ENCODE assay signal across 8 cellular contexts in genomic region chr5:173616577-173617118, GRCh38.
DNase-seq lines count a peak whose midpoint lies in the region; ATAC-seq and TF ChIP-seq lines count a peak whose summit lies in the region.

Gene BOD1 (minus strand): TSS chr5:173616650. CDS start chr5:173616436, 214 bp downstream.

- ATAC-seq in HG02623 (IDR thresholded peaks at IDR 0.05; ENCODE audit: unreplicated experiment): peak; percentile 91
- ATAC-seq in SK-N-SH treated with all-trans-retinoic acid at 6 μM for 48 hours: peak; percentile 97

- peaks cover 3% of the 10 kb centered on the region for H3K36me3 ChIP-seq in GM06990 (ENCODE audit: control insufficient read depth, insufficient read depth, low read length)

- H3K4me3 Mint-ChIP-seq in activated naive CD4-positive, alpha-beta T cell treated with anti-CD3 and anti-CD28 coated beads, Interleukin-2, amount 50 U/mL, for 24 hours: peak within 1 kb of the TSS; percentile 97

- peak within 1 kb of the TSS; percentile 81 for H3K4me3 ChIP-seq in GM06990 (replicated peaks; ENCODE audit: low read depth, low read length)

- H3K4me1 Mint-ChIP-seq in activated naive CD4-positive, alpha-beta T cell treated with anti-CD3 and anti-CD28 coated beads, Interleukin-2, amount 50 U/mL, for 24 hours: peaks cover 45% of the 10 kb centered on the region

- peaks cover 3% of the 10 kb centered on the region for H3K36me3 Mint-ChIP-seq in activated naive CD4-positive, alpha-beta T cell treated with anti-CD3 and anti-CD28 coated beads, Interleukin-2, amount 50 U/mL, for 24 hours

- DNase-seq in GM06990 (ENCODE audit: extremely low read depth, insufficient read length) (peak; percentile 90), NCI-H1092 treated with DMSO at 0.1 percent for 48 hours (lab: John Stamatoyannopoulos, UW) (peak; percentile 96), germinal center (ENCODE audit: low spot score) (peak; percentile 91), non-pigmented ciliary epithelial cell (ENCODE audit: low read depth) (peak; percentile 91), substantia nigra (lab: John Stamatoyannopoulos, UW) (peak; percentile 71 to 99 (median 97))

- no peaks in the 10 kb centered on the region for H3K27me3 ChIP-seq in GM06990 (replicated peaks; ENCODE audit: control insufficient read depth, insufficient read depth, low read length)

- H3K9me3 Mint-ChIP-seq in activated naive CD4-positive, alpha-beta T cell treated with anti-CD3 and anti-CD28 coated beads, Interleukin-2, amount 50 U/mL, for 24 hours: no peaks in the 10 kb centered on the region

- peak within 1 kb of the TSS; percentile 87 for H3K27ac ChIP-seq in substantia nigra (ENCODE audit: low read depth, low read length, poor library complexity, severe bottlenecking)

- no peaks in the 10 kb centered on the region for H3K27me3 Mint-ChIP-seq in activated naive CD4-positive, alpha-beta T cell treated with anti-CD3 and anti-CD28 coated beads, Interleukin-2, amount 50 U/mL, for 24 hours

- no peak for TF ChIP-seq CTCF in GM06990 (IDR thresholded peaks at IDR 0.05; ENCODE audit: insufficient read depth, low read length, poor library complexity, severe bottlenecking)

- peak within 1 kb of the TSS; percentile 97 for H3K27ac Mint-ChIP-seq in activated naive CD4-positive, alpha-beta T cell treated with anti-CD3 and anti-CD28 coated beads, Interleukin-2, amount 50 U/mL, for 24 hours

TF ChIP-seq in SK-N-SH treated with all-trans-retinoic acid at 6 μM for 48 hours, 23 proteins besides CTCF, POLR2A, EP300 and RAD21:
- no peak for TF ChIP-seq CSRNP3 (CRISPR knock-in tag; IDR thresholded peaks at IDR 0.05)
- TF ChIP-seq ZNF565 (CRISPR knock-in tag; conservative IDR thresholded peaks at IDR 0.05; ENCODE audit: low read depth): peak; percentile 89
- peak; percentile 81 for TF ChIP-seq ZFP3 (CRISPR knock-in tag; IDR thresholded peaks at IDR 0.05)
- TF ChIP-seq SNAI2 (CRISPR knock-in tag; IDR thresholded peaks at IDR 0.05): peak; percentile 98
- TF ChIP-seq ZC3H10 (CRISPR knock-in tag; IDR thresholded peaks at IDR 0.05): no peak
- TF ChIP-seq TSHZ2 (CRISPR knock-in tag; IDR thresholded peaks at IDR 0.05): peak; percentile 95
- 0 out of 2 replicates have a peak, but pooled peaks have one; percentile 61 for TF ChIP-seq PPARA (CRISPR knock-in tag; IDR thresholded peaks at IDR 0.05; ENCODE audit: borderline replicate concordance)

Comparison
In these comparisons a context has a peak if more than half of its experiments do, and no peak if none do; other contexts are left out.
1. Peak in every context shown above with its lines: DNase-seq, ATAC-seq, H3K4me3 ChIP-seq and H3K27ac ChIP-seq.